Comparison of ENCODE assay signal across 1 cellular context in the genomic region with DNA sequence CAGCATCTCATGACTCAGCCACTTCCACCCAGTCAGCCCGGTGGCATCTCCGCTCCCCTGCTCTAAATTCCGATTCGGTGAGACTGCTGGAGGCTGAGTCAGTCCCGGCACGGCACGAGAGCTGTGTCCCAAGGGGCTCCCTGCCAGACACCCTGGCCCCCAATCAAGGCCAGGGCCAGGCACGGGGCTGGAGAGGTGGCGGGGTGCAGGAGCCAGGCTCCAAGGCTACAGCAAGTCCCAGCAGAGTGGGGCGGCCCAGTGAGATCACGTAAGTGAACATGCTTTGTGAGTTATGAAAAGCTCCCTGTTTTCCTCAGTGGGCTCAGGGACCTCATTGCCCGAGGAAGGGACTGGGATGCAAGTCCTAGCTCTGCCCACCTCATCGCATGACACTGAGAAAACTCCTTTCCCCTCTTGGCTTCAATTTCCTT.
TF ChIP-seq lines count a peak whose summit lies in the region.

No MANE protein-coding gene starts in this region.

TF ChIP-seq in HepG2, 621 proteins besides CTCF, POLR2A, EP300 and RAD21 (continued from another document and continues in another):
- no peak for TF ChIP-seq ZNF160 (CRISPR knock-in tag; IDR thresholded peaks at IDR 0.05)
- no peak for TF ChIP-seq HIVEP1 (CRISPR knock-in tag; IDR thresholded peaks at IDR 0.05)
- no peak for TF ChIP-seq RFX3 (CRISPR knock-in tag; IDR thresholded peaks at IDR 0.05)
- TF ChIP-seq, protein P1, sequence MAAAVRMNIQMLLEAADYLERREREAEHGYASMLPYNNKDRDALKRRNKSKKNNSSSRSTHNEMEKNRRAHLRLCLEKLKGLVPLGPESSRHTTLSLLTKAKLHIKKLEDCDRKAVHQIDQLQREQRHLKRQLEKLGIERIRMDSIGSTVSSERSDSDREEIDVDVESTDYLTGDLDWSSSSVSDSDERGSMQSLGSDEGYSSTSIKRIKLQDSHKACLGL (CRISPR knock-in tag; IDR thresholded peaks at IDR 0.05) = 0 out of 2 replicates have a peak, but pooled peaks have one; percentile 4
- TF ChIP-seq, protein P2, sequence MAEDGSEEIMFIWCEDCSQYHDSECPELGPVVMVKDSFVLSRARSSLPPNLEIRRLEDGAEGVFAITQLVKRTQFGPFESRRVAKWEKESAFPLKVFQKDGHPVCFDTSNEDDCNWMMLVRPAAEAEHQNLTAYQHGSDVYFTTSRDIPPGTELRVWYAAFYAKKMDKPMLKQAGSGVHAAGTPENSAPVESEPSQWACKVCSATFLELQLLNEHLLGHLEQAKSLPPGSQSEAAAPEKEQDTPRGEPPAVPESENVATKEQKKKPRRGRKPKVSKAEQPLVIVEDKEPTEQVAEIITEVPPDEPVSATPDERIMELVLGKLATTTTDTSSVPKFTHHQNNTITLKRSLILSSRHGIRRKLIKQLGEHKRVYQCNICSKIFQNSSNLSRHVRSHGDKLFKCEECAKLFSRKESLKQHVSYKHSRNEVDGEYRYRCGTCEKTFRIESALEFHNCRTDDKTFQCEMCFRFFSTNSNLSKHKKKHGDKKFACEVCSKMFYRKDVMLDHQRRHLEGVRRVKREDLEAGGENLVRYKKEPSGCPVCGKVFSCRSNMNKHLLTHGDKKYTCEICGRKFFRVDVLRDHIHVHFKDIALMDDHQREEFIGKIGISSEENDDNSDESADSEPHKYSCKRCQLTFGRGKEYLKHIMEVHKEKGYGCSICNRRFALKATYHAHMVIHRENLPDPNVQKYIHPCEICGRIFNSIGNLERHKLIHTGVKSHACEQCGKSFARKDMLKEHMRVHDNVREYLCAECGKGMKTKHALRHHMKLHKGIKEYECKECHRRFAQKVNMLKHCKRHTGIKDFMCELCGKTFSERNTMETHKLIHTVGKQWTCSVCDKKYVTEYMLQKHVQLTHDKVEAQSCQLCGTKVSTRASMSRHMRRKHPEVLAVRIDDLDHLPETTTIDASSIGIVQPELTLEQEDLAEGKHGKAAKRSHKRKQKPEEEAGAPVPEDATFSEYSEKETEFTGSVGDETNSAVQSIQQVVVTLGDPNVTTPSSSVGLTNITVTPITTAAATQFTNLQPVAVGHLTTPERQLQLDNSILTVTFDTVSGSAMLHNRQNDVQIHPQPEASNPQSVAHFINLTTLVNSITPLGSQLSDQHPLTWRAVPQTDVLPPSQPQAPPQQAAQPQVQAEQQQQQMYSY (CRISPR knock-in tag; IDR thresholded peaks at IDR 0.05) = no peak
- TF ChIP-seq ZNF547 (CRISPR knock-in tag; IDR thresholded peaks at IDR 0.05) = no peak
- TF ChIP-seq YEATS2 (CRISPR knock-in tag; IDR thresholded peaks at IDR 0.05; ENCODE audit: borderline replicate concordance) = no peak
- TF ChIP-seq JUNB (CRISPR knock-in tag; IDR thresholded peaks at IDR 0.05; ENCODE audit: borderline replicate concordance) = no peak
- TF ChIP-seq ZNF878 (CRISPR knock-in tag; IDR thresholded peaks at IDR 0.05) = no peak
- no peak for TF ChIP-seq NFE2 (CRISPR knock-in tag; IDR thresholded peaks at IDR 0.05)
- TF ChIP-seq ZNF121 (CRISPR knock-in tag; IDR thresholded peaks at IDR 0.05) = no peak
- TF ChIP-seq SALL1 (CRISPR knock-in tag; IDR thresholded peaks at IDR 0.05) = no peak
- TF ChIP-seq NONO (IDR thresholded peaks at IDR 0.05) = no peak
- TF ChIP-seq NONO (CRISPR knock-in tag; conservative IDR thresholded peaks at IDR 0.05) = no peak
- TF ChIP-seq ASH2L (IDR thresholded peaks at IDR 0.05; ENCODE audit: insufficient read length, low read depth, low read length) = no peak
- no peak for TF ChIP-seq NR3C1 (CRISPR knock-in tag; IDR thresholded peaks at IDR 0.05)
- 0 out of 2 replicates have a peak, but pooled peaks have one; percentile 17 for TF ChIP-seq GATAD2A (CRISPR knock-in tag; IDR thresholded peaks at IDR 0.05)
- TF ChIP-seq, protein P3, sequence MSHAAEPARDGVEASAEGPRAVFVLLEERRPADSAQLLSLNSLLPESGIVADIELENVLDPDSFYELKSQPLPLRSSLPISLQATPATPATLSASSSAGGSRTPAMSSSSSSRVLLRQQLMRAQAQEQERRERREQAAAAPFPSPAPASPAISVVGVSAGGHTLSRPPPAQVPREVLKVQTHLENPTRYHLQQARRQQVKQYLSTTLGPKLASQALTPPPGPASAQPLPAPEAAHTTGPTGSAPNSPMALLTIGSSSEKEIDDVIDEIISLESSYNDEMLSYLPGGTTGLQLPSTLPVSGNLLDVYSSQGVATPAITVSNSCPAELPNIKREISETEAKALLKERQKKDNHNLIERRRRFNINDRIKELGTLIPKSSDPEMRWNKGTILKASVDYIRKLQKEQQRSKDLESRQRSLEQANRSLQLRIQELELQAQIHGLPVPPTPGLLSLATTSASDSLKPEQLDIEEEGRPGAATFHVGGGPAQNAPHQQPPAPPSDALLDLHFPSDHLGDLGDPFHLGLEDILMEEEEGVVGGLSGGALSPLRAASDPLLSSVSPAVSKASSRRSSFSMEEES (CRISPR knock-in tag; IDR thresholded peaks at IDR 0.05) = peak; percentile 77
- TF ChIP-seq, protein P4, sequence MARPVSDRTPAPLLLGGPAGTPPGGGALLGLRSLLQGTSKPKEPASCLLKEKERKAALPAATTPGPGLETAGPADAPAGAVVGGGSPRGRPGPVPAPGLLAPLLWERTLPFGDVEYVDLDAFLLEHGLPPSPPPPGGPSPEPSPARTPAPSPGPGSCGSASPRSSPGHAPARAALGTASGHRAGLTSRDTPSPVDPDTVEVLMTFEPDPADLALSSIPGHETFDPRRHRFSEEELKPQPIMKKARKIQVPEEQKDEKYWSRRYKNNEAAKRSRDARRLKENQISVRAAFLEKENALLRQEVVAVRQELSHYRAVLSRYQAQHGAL (CRISPR knock-in tag; IDR thresholded peaks at IDR 0.05; ENCODE audit: not compliant biosample characterization) = no peak
- TF ChIP-seq, protein P5, sequence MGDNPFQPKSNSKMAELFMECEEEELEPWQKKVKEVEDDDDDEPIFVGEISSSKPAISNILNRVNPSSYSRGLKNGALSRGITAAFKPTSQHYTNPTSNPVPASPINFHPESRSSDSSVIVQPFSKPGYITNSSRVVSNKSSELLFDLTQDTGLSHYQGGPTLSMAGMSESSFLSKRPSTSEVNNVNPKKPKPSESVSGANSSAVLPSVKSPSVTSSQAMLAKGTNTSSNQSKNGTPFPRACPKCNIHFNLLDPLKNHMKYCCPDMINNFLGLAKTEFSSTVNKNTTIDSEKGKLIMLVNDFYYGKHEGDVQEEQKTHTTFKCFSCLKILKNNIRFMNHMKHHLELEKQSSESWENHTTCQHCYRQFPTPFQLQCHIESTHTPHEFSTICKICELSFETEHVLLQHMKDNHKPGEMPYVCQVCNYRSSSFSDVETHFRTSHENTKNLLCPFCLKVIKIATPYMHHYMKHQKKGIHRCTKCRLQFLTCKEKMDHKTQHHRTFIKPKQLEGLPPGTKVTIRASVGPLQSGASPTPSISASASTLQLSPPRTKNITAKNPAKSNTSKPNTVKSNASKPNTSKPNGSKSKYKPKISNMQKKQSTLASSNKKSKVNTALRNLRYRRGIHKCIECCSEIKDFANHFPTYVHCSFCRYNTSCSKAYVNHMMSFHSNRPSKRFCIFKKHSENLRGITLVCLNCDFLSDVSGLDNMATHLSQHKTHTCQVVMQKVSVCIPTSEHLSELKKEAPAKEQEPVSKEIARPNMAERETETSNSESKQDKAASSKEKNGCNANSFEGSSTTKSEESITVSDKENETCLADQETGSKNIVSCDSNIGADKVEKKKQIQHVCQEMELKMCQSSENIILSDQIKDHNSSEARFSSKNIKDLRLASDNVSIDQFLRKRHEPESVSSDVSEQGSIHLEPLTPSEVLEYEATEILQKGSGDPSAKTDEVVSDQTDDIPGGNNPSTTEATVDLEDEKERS (CRISPR knock-in tag; IDR thresholded peaks at IDR 0.05) = no peak
- TF ChIP-seq ZNF775 (CRISPR knock-in tag; IDR thresholded peaks at IDR 0.05; ENCODE audit: borderline replicate concordance) = no peak
- TF ChIP-seq KAT8 (CRISPR knock-in tag; IDR thresholded peaks at IDR 0.05) = 0 out of 2 replicates have a peak, but pooled peaks have one; percentile 41
- TF ChIP-seq, protein P6, sequence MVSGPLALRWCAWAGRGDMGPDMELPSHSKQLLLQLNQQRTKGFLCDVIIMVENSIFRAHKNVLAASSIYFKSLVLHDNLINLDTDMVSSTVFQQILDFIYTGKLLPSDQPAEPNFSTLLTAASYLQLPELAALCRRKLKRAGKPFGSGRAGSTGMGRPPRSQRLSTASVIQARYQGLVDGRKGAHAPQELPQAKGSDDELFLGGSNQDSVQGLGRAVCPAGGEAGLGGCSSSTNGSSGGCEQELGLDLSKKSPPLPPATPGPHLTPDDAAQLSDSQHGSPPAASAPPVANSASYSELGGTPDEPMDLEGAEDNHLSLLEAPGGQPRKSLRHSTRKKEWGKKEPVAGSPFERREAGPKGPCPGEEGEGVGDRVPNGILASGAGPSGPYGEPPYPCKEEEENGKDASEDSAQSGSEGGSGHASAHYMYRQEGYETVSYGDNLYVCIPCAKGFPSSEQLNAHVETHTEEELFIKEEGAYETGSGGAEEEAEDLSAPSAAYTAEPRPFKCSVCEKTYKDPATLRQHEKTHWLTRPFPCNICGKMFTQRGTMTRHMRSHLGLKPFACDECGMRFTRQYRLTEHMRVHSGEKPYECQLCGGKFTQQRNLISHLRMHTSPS (CRISPR knock-in tag; IDR thresholded peaks at IDR 0.05; ENCODE audit: low read depth) = no peak
- TF ChIP-seq DR1 (CRISPR knock-in tag; IDR thresholded peaks at IDR 0.05) = no peak
- no peak for TF ChIP-seq CC2D1A (CRISPR knock-in tag; IDR thresholded peaks at IDR 0.05)
- TF ChIP-seq ATF7 (IDR thresholded peaks at IDR 0.05) = no peak
- TF ChIP-seq ATF7 (CRISPR knock-in tag; IDR thresholded peaks at IDR 0.05) = no peak
- peak; percentile 59 for TF ChIP-seq RARA (CRISPR knock-in tag; IDR thresholded peaks at IDR 0.05)
- TF ChIP-seq, protein P7, sequence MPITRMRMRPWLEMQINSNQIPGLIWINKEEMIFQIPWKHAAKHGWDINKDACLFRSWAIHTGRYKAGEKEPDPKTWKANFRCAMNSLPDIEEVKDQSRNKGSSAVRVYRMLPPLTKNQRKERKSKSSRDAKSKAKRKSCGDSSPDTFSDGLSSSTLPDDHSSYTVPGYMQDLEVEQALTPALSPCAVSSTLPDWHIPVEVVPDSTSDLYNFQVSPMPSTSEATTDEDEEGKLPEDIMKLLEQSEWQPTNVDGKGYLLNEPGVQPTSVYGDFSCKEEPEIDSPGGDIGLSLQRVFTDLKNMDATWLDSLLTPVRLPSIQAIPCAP (CRISPR knock-in tag; IDR thresholded peaks at IDR 0.05; ENCODE audit: low read depth) = no peak
- TF ChIP-seq SIX1 (CRISPR knock-in tag; IDR thresholded peaks at IDR 0.05; ENCODE audit: borderline replicate concordance) = no peak
- no peak for TF ChIP-seq ZNF790 (CRISPR knock-in tag; IDR thresholded peaks at IDR 0.05; ENCODE audit: borderline replicate concordance)
- TF ChIP-seq, protein P8, sequence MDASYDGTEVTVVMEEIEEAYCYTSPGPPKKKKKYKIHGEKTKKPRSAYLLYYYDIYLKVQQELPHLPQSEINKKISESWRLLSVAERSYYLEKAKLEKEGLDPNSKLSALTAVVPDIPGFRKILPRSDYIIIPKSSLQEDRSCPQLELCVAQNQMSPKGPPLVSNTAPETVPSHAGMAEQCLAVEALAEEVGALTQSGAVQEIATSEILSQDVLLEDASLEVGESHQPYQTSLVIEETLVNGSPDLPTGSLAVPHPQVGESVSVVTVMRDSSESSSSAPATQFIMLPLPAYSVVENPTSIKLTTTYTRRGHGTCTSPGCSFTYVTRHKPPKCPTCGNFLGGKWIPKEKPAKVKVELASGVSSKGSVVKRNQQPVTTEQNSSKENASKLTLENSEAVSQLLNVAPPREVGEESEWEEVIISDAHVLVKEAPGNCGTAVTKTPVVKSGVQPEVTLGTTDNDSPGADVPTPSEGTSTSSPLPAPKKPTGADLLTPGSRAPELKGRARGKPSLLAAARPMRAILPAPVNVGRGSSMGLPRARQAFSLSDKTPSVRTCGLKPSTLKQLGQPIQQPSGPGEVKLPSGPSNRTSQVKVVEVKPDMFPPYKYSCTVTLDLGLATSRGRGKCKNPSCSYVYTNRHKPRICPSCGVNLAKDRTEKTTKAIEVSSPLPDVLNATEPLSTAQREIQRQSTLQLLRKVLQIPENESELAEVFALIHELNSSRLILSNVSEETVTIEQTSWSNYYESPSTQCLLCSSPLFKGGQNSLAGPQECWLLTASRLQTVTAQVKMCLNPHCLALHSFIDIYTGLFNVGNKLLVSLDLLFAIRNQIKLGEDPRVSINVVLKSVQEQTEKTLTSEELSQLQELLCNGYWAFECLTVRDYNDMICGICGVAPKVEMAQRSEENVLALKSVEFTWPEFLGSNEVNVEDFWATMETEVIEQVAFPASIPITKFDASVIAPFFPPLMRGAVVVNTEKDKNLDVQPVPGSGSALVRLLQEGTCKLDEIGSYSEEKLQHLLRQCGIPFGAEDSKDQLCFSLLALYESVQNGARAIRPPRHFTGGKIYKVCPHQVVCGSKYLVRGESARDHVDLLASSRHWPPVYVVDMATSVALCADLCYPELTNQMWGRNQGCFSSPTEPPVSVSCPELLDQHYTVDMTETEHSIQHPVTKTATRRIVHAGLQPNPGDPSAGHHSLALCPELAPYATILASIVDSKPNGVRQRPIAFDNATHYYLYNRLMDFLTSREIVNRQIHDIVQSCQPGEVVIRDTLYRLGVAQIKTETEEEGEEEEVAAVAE (CRISPR knock-in tag; IDR thresholded peaks at IDR 0.05; ENCODE audit: borderline replicate concordance) = no peak
- TF ChIP-seq MAFF (IDR thresholded peaks at IDR 0.05; ENCODE audit: low read depth, low read length) = peak; percentile 42
- peak; percentile 35; the same call in 1 of the 2 replicates for TF ChIP-seq ETV5 (CRISPR knock-in tag; IDR thresholded peaks at IDR 0.05; ENCODE audit: borderline replicate concordance)
- TF ChIP-seq, protein P9, sequence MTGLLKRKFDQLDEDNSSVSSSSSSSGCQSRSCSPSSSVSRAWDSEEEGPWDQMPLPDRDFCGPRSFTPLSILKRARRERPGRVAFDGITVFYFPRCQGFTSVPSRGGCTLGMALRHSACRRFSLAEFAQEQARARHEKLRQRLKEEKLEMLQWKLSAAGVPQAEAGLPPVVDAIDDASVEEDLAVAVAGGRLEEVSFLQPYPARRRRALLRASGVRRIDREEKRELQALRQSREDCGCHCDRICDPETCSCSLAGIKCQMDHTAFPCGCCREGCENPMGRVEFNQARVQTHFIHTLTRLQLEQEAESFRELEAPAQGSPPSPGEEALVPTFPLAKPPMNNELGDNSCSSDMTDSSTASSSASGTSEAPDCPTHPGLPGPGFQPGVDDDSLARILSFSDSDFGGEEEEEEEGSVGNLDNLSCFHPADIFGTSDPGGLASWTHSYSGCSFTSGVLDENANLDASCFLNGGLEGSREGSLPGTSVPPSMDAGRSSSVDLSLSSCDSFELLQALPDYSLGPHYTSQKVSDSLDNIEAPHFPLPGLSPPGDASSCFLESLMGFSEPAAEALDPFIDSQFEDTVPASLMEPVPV (CRISPR knock-in tag; IDR thresholded peaks at IDR 0.05) = no peak
- TF ChIP-seq AGO2 (optimal IDR thresholded peaks at IDR 0.05; ENCODE audit: low read depth, low read length) = peak; percentile 93
- TF ChIP-seq PLRG1 (conservative IDR thresholded peaks at IDR 0.05) = no peak
- TF ChIP-seq ZNF563 (CRISPR knock-in tag; IDR thresholded peaks at IDR 0.05) = no peak
- no peak for TF ChIP-seq TCF7 (IDR thresholded peaks at IDR 0.05; ENCODE audit: low read depth)
